19 cellular contexts compared by ENCODE assay signal in the genomic region with DNA sequence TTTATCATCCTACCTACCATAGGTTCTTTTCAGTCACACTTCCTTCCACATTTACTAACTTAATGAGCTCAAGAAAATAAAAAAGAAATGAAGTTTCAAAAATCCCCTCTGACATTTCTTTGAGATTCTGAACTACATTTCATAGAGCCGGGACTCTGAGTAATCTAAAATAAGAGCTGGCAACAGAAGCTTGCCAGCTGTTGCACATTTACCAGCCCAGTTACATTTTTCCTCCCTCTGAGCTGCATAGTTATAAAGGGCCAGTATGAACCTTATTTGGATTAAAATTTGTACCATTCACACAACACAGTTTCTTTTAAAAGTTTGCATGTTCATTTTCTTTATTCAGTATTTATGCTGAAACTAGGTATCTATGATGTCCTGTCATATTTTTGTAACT.
A peak's percentile ranks its signal among the peaks of the same experiment; 100 is the strongest.
DNase-seq lines count a peak whose midpoint lies in the region; ATAC-seq and TF ChIP-seq lines count a peak whose summit lies in the region.
"Had no signal": no experiment of that assay in that cellular context is flagged by ENCODE, and none has a peak within 500 bp of the region (broad histone marks: within the 10 kb centered on the region; RNA-seq: fewer than 3 reads in every experiment).

No MANE protein-coding gene starts in this region.

- H2BK5ac ChIP-seq in IMR-90 (ENCODE audit: low read depth, low read length, poor library complexity, severe bottlenecking): peak overlapping the region; percentile 76

- WGBS in IMR-90 (ENCODE audit: extremely low coverage in 2 of 2, insufficient read length in 1 of 2), 2 experiments: no CpG with 5 or more reads among the region's 1 CpG

- TF ChIP-seq CTCF in IMR-90 (conservative IDR thresholded peaks at IDR 0.05; ENCODE audit: low read depth, low read length): no peak
- TF ChIP-seq CTCF in thoracic aorta (IDR thresholded peaks at IDR 0.05): no peak
- TF ChIP-seq CTCF in nephron progenitor cell (IDR thresholded peaks at IDR 0.05): no peak

- no peaks in the 10 kb centered on the region for H3K79me1 ChIP-seq in IMR-90 (ENCODE audit: low read depth in 1 of 2, low read length in 2 of 2)

- no peak overlapping the region for H2AK5ac ChIP-seq in IMR-90 (ENCODE audit: low read depth, low read length)

- peak overlapping the region; percentile 12 for H4K5ac ChIP-seq in IMR-90 (ENCODE audit: low read depth, low read length)

- H3K14ac ChIP-seq in IMR-90 (replicated peaks; ENCODE audit: low read depth, low read length): no peak overlapping the region

- H3K9me1 ChIP-seq in IMR-90 (ENCODE audit: insufficient read depth, low read length): no peaks in the 10 kb centered on the region

- intact Hi-C loops in IMR-90 (cut with micrococcal nuclease): no loop called here
- intact Hi-C loops in left ventricle myocardium superior (cut with micrococcal nuclease): no loop called here
- intact Hi-C loops in left colon (cut with DNase I, micrococcal nuclease): no loop called here

- H4K8ac ChIP-seq in IMR-90 (ENCODE audit: low read depth in 2 of 2, low read length in 2 of 2): no peak overlapping the region

- peaks cover 9% of the 10 kb centered on the region for H3K9me3 Mint-ChIP-seq in nephron progenitor cell
- H3K9me3 Mint-ChIP-seq: activated naive CD4-positive, alpha-beta T cell treated with anti-CD3 and anti-CD28 coated beads, Interleukin-2, amount 10 ng/mL, durations not matched to agents 7 days and 5 days; activated T-cell treated with anti-CD3 and anti-CD28 coated beads, Interleukin-2, amount 50 U/mL, for 4 hours; stimulated activated effector memory CD8-positive, alpha-beta T cell treated with anti-CD3 and anti-CD28 coated beads, Interleukin-12 subunit alpha, Interleukin-12 subunit beta, amount 100 ng/mL, for 72 hours had no signal

- H3K27me3 Mint-ChIP-seq in nephron progenitor cell (ENCODE audit: low read depth, poor library complexity): peaks cover 4% of the 10 kb centered on the region
- H3K27me3 Mint-ChIP-seq: activated naive CD4-positive, alpha-beta T cell treated with anti-CD3 and anti-CD28 coated beads, Interleukin-2, amount 10 ng/mL, durations not matched to agents 7 days and 5 days had no signal

- H3K27me3 ChIP-seq in IMR-90 (ENCODE audit: control insufficient read depth, insufficient read depth, low read length) (no peaks in the 10 kb centered on the region), thoracic aorta (replicated peaks; ENCODE audit: insufficient read depth) (no peaks in the 10 kb centered on the region)
- H3K27me3 ChIP-seq: BLaER1, neutrophil had no signal

- H4K91ac ChIP-seq in IMR-90 (ENCODE audit: insufficient read depth, low read depth, low read length): no peak overlapping the region

- no peak overlapping the region for H3K9ac ChIP-seq in IMR-90 (ENCODE audit: low read depth, low read length)
- H3K9ac ChIP-seq: BLaER1 had no signal

- BruUV-seq in IMR-90 (replicated peaks; lab: Mats Ljungman, UMichigan): no TSS peak

- H3K4me3 Mint-ChIP-seq in nephron progenitor cell: no peak overlapping the region
- H3K4me3 Mint-ChIP-seq: activated CD8-positive, alpha-beta T cell treated with anti-CD3 and anti-CD28 coated beads, Interleukin-2, amount 10 ng/mL, durations not matched to agents 7 days and 5 days; activated naive CD4-positive, alpha-beta T cell treated with anti-CD3 and anti-CD28 coated beads, Interleukin-2, amount 10 ng/mL, durations not matched to agents 7 days and 5 days; activated T-cell treated with anti-CD3 and anti-CD28 coated beads, Interleukin-2, amount 50 U/mL, for 4 hours; stimulated activated effector memory CD8-positive, alpha-beta T cell treated with anti-CD3 and anti-CD28 coated beads, Interleukin-12 subunit alpha, Interleukin-12 subunit beta, amount 100 ng/mL, for 72 hours had no signal

- no peak overlapping the region for H3K4me3 ChIP-seq in IMR-90 (ENCODE audit: insufficient read depth, low read depth, low read length)
- peak overlapping the region; percentile 41 for H3K4me3 ChIP-seq in thoracic aorta
- H3K4me3 ChIP-seq: BLaER1, GM12878 had no signal

- H3K9me3 ChIP-seq in IMR-90 (ENCODE audit: control insufficient read depth, insufficient read depth, low read length): no peaks in the 10 kb centered on the region
- H3K9me3 ChIP-seq in thoracic aorta: no peaks in the 10 kb centered on the region
- H3K9me3 ChIP-seq: BLaER1, neutrophil had no signal

- peak overlapping the region; percentile 50; the same call in 1 of the 2 replicates for H3K4me2 ChIP-seq in IMR-90 (ENCODE audit: low read depth, low read length)
- H3K4me2 ChIP-seq: BLaER1 had no signal

- H2AFZ ChIP-seq in IMR-90 (replicated peaks; ENCODE audit: low read length, poor library complexity): no peak overlapping the region

- H3K27ac Mint-ChIP-seq in nephron progenitor cell: no peak overlapping the region
- H3K27ac Mint-ChIP-seq: activated CD8-positive, alpha-beta T cell treated with anti-CD3 and anti-CD28 coated beads, Interleukin-2, amount 10 ng/mL, durations not matched to agents 7 days and 5 days; activated naive CD4-positive, alpha-beta T cell treated with anti-CD3 and anti-CD28 coated beads, Interleukin-2, amount 10 ng/mL, durations not matched to agents 7 days and 5 days; stimulated activated effector memory CD8-positive, alpha-beta T cell treated with anti-CD3 and anti-CD28 coated beads, Interleukin-12 subunit alpha, Interleukin-12 subunit beta, amount 100 ng/mL, for 72 hours had no signal

- H3K18ac ChIP-seq in IMR-90 (ENCODE audit: low read depth, low read length): peak overlapping the region; percentile 55

- dilution Hi-C loops in IMR-90 (cut with HindIII; ENCODE audit: low sequenced_read_pairs, unreplicated experiment): no loop called here

- H2AK9ac ChIP-seq in IMR-90 (replicated peaks; ENCODE audit: low read depth, low read length, poor library complexity): no peak overlapping the region

- H3K4me1 ChIP-seq in IMR-90 (ENCODE audit: control insufficient read depth, insufficient read depth, low read length): peaks cover 2% of the 10 kb centered on the region; the same call in 1 of the 2 replicates
- H3K4me1 ChIP-seq in thoracic aorta (ENCODE audit: control insufficient read depth in 1 of 2, low read depth in 2 of 2): peaks cover 11 to 19% of the 10 kb centered on the region in 2 donors
- H3K4me1 ChIP-seq: BLaER1 had no signal

- POLR2A ChIA-PET in IMR-90 (lab: Charles Lee; ENCODE audit: unreplicated experiment): no interaction called here

- in situ Hi-C loops in IMR-90 (cut with MboI; ENCODE audit: low sequenced_read_pairs): no loop called here

- H2BK15ac ChIP-seq in IMR-90 (ENCODE audit: low read depth, low read length): no peak overlapping the region

- TF ChIP-seq POLR2A in IMR-90 (IDR thresholded peaks at IDR 0.05; ENCODE audit: low read depth, low read length): no peak

- no peak overlapping the region; the same call in 1 of the 2 replicates for H2BK20ac ChIP-seq in IMR-90 (ENCODE audit: low read depth, low read length)

- no peak overlapping the region for H3K23ac ChIP-seq in IMR-90 (ENCODE audit: low read depth, low read length)

- peak overlapping the region; percentile 50; the same call in 1 of the 2 replicates for H3K27ac ChIP-seq in IMR-90 (ENCODE audit: insufficient read depth, low read length)
- H3K27ac ChIP-seq in thoracic aorta: peak overlapping the region; percentile 57 to 84
- H3K27ac ChIP-seq: BLaER1, neutrophil had no signal

- no peak overlapping the region; the same call in 1 of the 2 replicates for H3K4ac ChIP-seq in IMR-90 (ENCODE audit: low read depth, low read length)

- no peak for TF ChIP-seq RAD21 in IMR-90 (IDR thresholded peaks at IDR 0.05; ENCODE audit: low read length)

- DNase-seq in IMR-90: peak; percentile 62
- DNase-seq in dedifferentiated amniotic fluid mesenchymal stem cell (ENCODE audit: extremely low spot score): peak; percentile 63
- no peak for DNase-seq in left ventricle myocardium superior
- no peak for DNase-seq in thoracic aorta (ENCODE audit: low spot score)
- DNase-seq in nephron progenitor cell: no peak
- DNase-seq in mesenteric fat pad (ENCODE audit: low spot score): no peak
- no peak for DNase-seq in left colon
- DNase-seq: activated CD4-positive, CD25-positive, alpha-beta regulatory T cell; activated CD8-positive, alpha-beta T cell treated with anti-CD3 and anti-CD28 coated beads, Interleukin-2, amount 10 ng/mL, durations not matched to agents 7 days and 5 days; activated naive CD4-positive, alpha-beta T cell treated with anti-CD3 and anti-CD28 coated beads, Interleukin-2, amount 10 ng/mL, durations not matched to agents 7 days and 5 days; activated T-cell treated with anti-CD3 and anti-CD28 coated beads, Interleukin-2, amount 50 U/mL, for 4 hours; aorta; NCI-H146; NCI-H2171 treated with DMSO at 0.1 percent for 48 hours; retina had no signal

- ATAC-seq in IMR-90 (ENCODE audit: low read depth) (peak; percentile 94), left ventricle myocardium superior (peak; percentile 74), thoracic aorta (ENCODE audit: insufficient number of reproducible peaks, low FRiP score, low read depth) (peak; percentile 90), left colon (no peak)
- ATAC-seq: activated CD8-positive, alpha-beta T cell treated with anti-CD3 and anti-CD28 coated beads, Interleukin-2, amount 10 ng/mL, durations not matched to agents 7 days and 5 days; activated T-cell treated with anti-CD3 and anti-CD28 coated beads, Interleukin-2, amount 50 U/mL, for 4 hours; GM12878; stimulated activated effector memory CD8-positive, alpha-beta T cell treated with anti-CD3 and anti-CD28 coated beads, Interleukin-12 subunit alpha, Interleukin-12 subunit beta, amount 100 ng/mL, for 72 hours had no signal

- H3K36me3 ChIP-seq in IMR-90 (ENCODE audit: control insufficient read depth, insufficient read depth, low read length): no peaks in the 10 kb centered on the region
- H3K36me3 ChIP-seq in thoracic aorta: no peaks in the 10 kb centered on the region
- H3K36me3 ChIP-seq: BLaER1, neutrophil had no signal

- CTCF ChIA-PET in IMR-90 (lab: Yijun Ruan, JAX): interaction anchor here (0.7 kb wide), 1 partner anchor 402 kb away, joined by 3 read pairs; no protein-coding TSS in a partner anchor

- no peaks in the 10 kb centered on the region for H3K36me3 Mint-ChIP-seq in nephron progenitor cell (ENCODE audit: low read depth)
- H3K36me3 Mint-ChIP-seq: activated naive CD4-positive, alpha-beta T cell treated with anti-CD3 and anti-CD28 coated beads, Interleukin-2, amount 10 ng/mL, durations not matched to agents 7 days and 5 days; stimulated activated effector memory CD8-positive, alpha-beta T cell treated with anti-CD3 and anti-CD28 coated beads, Interleukin-12 subunit alpha, Interleukin-12 subunit beta, amount 100 ng/mL, for 72 hours had no signal

- no peaks in the 10 kb centered on the region for H3K4me1 Mint-ChIP-seq in nephron progenitor cell
- H3K4me1 Mint-ChIP-seq: activated naive CD4-positive, alpha-beta T cell treated with anti-CD3 and anti-CD28 coated beads, Interleukin-2, amount 10 ng/mL, durations not matched to agents 7 days and 5 days; stimulated activated effector memory CD8-positive, alpha-beta T cell treated with anti-CD3 and anti-CD28 coated beads, Interleukin-12 subunit alpha, Interleukin-12 subunit beta, amount 100 ng/mL, for 72 hours had no signal

- peak overlapping the region; percentile 41; the same call in 1 of the 2 replicates for H2BK120ac ChIP-seq in IMR-90 (ENCODE audit: low read depth, low read length)

- no peaks in the 10 kb centered on the region for H4K20me1 ChIP-seq in IMR-90 (ENCODE audit: insufficient read depth, low read length)
- H4K20me1 ChIP-seq: BLaER1 had no signal

- no peak overlapping the region for H3K56ac ChIP-seq in IMR-90 (ENCODE audit: extremely low read depth, insufficient read depth, low read length)

Comparison
In these comparisons a context has a peak if more than half of its experiments do, and no peak if none do; other contexts are left out.
1. DNase-seq: peak in IMR-90 (single experiment) and dedifferentiated amniotic fluid mesenchymal stem cell (single experiment); none in left ventricle myocardium superior (single experiment), thoracic aorta (single experiment), nephron progenitor cell (single experiment), mesenteric fat pad (single experiment) and left colon (0 of 2).